In the genomic region with DNA sequence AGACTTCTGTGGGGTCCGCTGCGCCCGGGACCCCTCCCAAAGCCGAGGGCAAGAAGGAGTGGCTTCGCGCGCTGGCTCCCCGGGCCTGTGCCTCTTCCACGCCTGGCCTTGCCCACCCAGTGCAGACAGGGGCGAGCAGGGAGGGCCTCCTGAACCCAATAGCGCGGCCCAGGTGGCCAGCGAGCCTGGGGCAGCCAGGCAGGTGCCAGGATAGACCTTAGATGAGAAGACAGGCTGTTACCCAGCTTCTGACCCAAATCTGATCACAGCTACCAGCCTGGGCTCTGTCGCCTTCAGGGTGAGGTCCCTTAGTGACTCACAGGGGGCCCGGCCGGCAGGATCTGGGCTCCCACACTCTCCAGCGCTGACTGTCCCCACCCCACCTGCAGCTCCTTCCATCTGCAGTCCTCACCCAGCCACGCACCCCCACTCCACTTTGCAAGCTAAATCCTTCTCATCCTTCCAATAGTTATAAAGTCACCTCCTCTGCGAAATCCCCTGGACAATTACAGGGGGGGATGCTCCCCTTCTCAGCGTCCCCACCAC, we compare ENCODE assay signal across 15 cellular contexts. TPM values are rescaled to one million over a fixed set of nuclear protein-coding genes. Genes with fewer than 3 reads are reported as not detected.
DNase-seq lines count a peak whose midpoint lies in the region; ATAC-seq and TF ChIP-seq lines count a peak whose summit lies in the region.
"Had no signal": no experiment of that assay in that cellular context is flagged by ENCODE, and none has a peak within 500 bp of the region (broad histone marks: within the 10 kb centered on the region; RNA-seq: fewer than 3 reads in every experiment).

No MANE protein-coding gene starts in this region.

- ATAC-seq in right cardiac atrium (peak; percentile 13 to 48), body of pancreas (no peak)

- no peak for TF ChIP-seq POLR2A in body of pancreas (IDR thresholded peaks at IDR 0.05)

- TF ChIP-seq CTCF in cardiac fibroblast (IDR thresholded peaks at IDR 0.05; ENCODE audit: low read depth, low read length) (no peak), body of pancreas (IDR thresholded peaks at IDR 0.05) (no peak)

- WGBS in right cardiac atrium = 46% methylated on average over 20 of the region's 20 CpGs
- 45 to 60% methylated on average over 12 to 20 of the region's 20 CpGs for WGBS in body of pancreas, 2 donors

- H3K27me3 ChIP-seq in BLaER1 (no peaks in the 10 kb centered on the region), right cardiac atrium (ENCODE audit: control insufficient read depth, insufficient read depth) (no peaks in the 10 kb centered on the region), skeletal muscle satellite cell (ENCODE audit: control insufficient read depth, insufficient read depth, low read length) (no peaks in the 10 kb centered on the region), body of pancreas (no peaks in the 10 kb centered on the region)
- H3K27me3 ChIP-seq: thyroid gland had no signal

- H3K4me2 ChIP-seq in BLaER1 (peak overlapping the region; percentile 83), skeletal muscle satellite cell (ENCODE audit: low read length) (peak overlapping the region; percentile 74)

- H3K4me1 ChIP-seq in BLaER1 = peaks cover 66% of the 10 kb centered on the region
- no peaks in the 10 kb centered on the region for H3K4me1 ChIP-seq in right cardiac atrium (ENCODE audit: control insufficient read depth, insufficient read depth, low read length)
- H3K4me1 ChIP-seq in skeletal muscle satellite cell (ENCODE audit: control insufficient read depth, insufficient read depth, low read length) = peaks cover 10% of the 10 kb centered on the region
- no peaks in the 10 kb centered on the region for H3K4me1 ChIP-seq in body of pancreas

- H3K27ac ChIP-seq in BLaER1 (peak overlapping the region; percentile 96), right cardiac atrium (ENCODE audit: low read length) (no peak overlapping the region), body of pancreas (no peak overlapping the region)
- H3K27ac ChIP-seq: HL-60, SK-N-MC, thyroid gland had no signal

- DNase-seq in cardiac fibroblast (ENCODE audit: low read depth in 2 of 2) (no peak), right cardiac atrium (no peak), NCI-H2029 (lab: John Stamatoyannopoulos, UW) (no peak), ureter (ENCODE audit: low spot score) (no peak), body of pancreas (no peak), H4 (ENCODE audit: low spot score) (no peak)
- DNase-seq: activated CD8-positive, alpha-beta memory T cell treated with anti-CD3 and anti-CD28 coated beads for 24 hours; activated naive CD4-positive, alpha-beta T cell treated with anti-CD3 and anti-CD28 coated beads, Interleukin-2, amount 50 U/mL, for 16 hours; NCI-H2081; thyroid gland had no signal

- intact Hi-C loops in right cardiac atrium (cut with DNase I) (no loop called here), body of pancreas (cut with DNase I) (no loop called here)

- H3K9ac ChIP-seq in BLaER1 (peak overlapping the region; percentile 83), skeletal muscle satellite cell (ENCODE audit: low read depth, low read length) (peak overlapping the region; percentile 32)

- no peaks in the 10 kb centered on the region for H3K9me3 ChIP-seq in BLaER1
- no peaks in the 10 kb centered on the region for H3K9me3 ChIP-seq in right cardiac atrium (ENCODE audit: control insufficient read depth, low read length)
- H3K9me3 ChIP-seq in skeletal muscle satellite cell (replicated peaks; ENCODE audit: low read length) = no peaks in the 10 kb centered on the region
- no peaks in the 10 kb centered on the region for H3K9me3 ChIP-seq in body of pancreas
- H3K9me3 ChIP-seq: thyroid gland had no signal

- H3K36me3 ChIP-seq in BLaER1 = 0 out of 2 replicates have a peak, but pooled peaks cover 5% of the 10 kb centered on the region
- no peaks in the 10 kb centered on the region for H3K36me3 ChIP-seq in skeletal muscle satellite cell (ENCODE audit: insufficient read depth, low read length)
- H3K36me3 ChIP-seq in body of pancreas (replicated peaks in 1 of 2; ENCODE audit: insufficient read depth in 1 of 2, low read depth in 2 of 2) = no peaks in the 10 kb centered on the region
- H3K36me3 ChIP-seq: thyroid gland had no signal

- H3K4me3 ChIP-seq in BLaER1 (peak overlapping the region; percentile 60), cardiac fibroblast (replicated peaks in 1 of 2; ENCODE audit: low read depth in 2 of 2, low read length in 2 of 2) (peak overlapping the region; percentile 15 to 32), right cardiac atrium (ENCODE audit: low read length) (peak overlapping the region; percentile 17), skeletal muscle satellite cell (ENCODE audit: low read length) (peak overlapping the region; percentile 34), body of pancreas (no peak overlapping the region)
- H3K4me3 ChIP-seq: SK-N-MC had no signal

- H4K20me1 ChIP-seq in BLaER1 = no peaks in the 10 kb centered on the region

RNA-seq across cellular contexts. Expression of a gene that starts 9.6 kb away (rescaled TPM):
- total RNA-seq in right cardiac atrium = under 1 TPM in 1 of 4 donors, not detected in 3; 0.51 TPM
- polyA plus RNA-seq in right cardiac atrium = 0.16 TPM
- not detected in 2 replicates for total RNA-seq in skeletal muscle satellite cell (2012; rRNA removed)
- total RNA-seq in ureter = not detected
- not detected for total RNA-seq in body of pancreas
- total RNA-seq in H4 (2014; rRNA removed; shearing (Covaris generic)) = not detected in 2 replicates
- total RNA-seq: myocyte, thyroid gland had no signal

RNA-seq across cellular contexts. Expression of a gene that starts 25.8 kb away (rescaled TPM):
- total RNA-seq in right cardiac atrium (under 1 TPM in 3 of 4 donors, not detected in 1; 0.20 to 0.49 (median 0.26) TPM), ureter (not detected), body of pancreas (not detected)
- 0.23 TPM for polyA plus RNA-seq in right cardiac atrium
- not detected in 2 replicates for total RNA-seq in skeletal muscle satellite cell (2012; rRNA removed)
- total RNA-seq in H4 (2014; rRNA removed; shearing (Covaris generic)) = not detected in 2 replicates
- total RNA-seq: myocyte, thyroid gland had no signal

Comparison
In these comparisons a context has a peak if more than half of its experiments do, and no peak if none do; other contexts are left out.
1. H3K4me3 ChIP-seq: peak in BLaER1 (single experiment), cardiac fibroblast (2 of 2), right cardiac atrium (single experiment) and skeletal muscle satellite cell (single experiment); none in body of pancreas (0 of 2).